ENCODE assay signal across 11 cellular contexts in genomic region chr1:245512980-245513578, GRCh38.
DNase-seq lines count a peak whose midpoint lies in the region; ATAC-seq, FAIRE-seq and TF ChIP-seq lines count a peak whose summit lies in the region.
"Had no signal": no experiment of that assay in that cellular context is flagged by ENCODE, and none has a peak within 500 bp of the region (broad histone marks: within the 10 kb centered on the region; RNA-seq: fewer than 3 reads in every experiment).

No MANE protein-coding gene starts in this region.

- intact Hi-C loops in HepG2 (cut with micrococcal nuclease; ENCODE audit: unreplicated experiment), result loop anchor here (10.0 kb wide), 1 partner anchor 942 kb away; no protein-coding TSS in a partner anchor
- intact Hi-C loops in right lobe of liver (cut with DNase I), result no loop called here
- intact Hi-C loops in upper lobe of right lung (cut with DNase I), result no loop called here

- no peak for TF ChIP-seq RAD21 in HepG2 (CRISPR knock-in tag; IDR thresholded peaks at IDR 0.05)

- H3K4me3 ChIP-seq in HepG2 (replicated peaks in 1 of 3; ENCODE audit: insufficient read depth in 1 of 3, low read depth in 2 of 3, low read length in 3 of 3), result no peak overlapping the region
- no peak overlapping the region for H3K4me3 ChIP-seq in right lobe of liver
- peak overlapping the region in 3 of 4 experiments; percentile 19 to 52 (median 47) for H3K4me3 ChIP-seq in fibroblast of lung (replicated peaks in 1 of 4; ENCODE audit: control extremely low read depth in 1 of 4, insufficient read depth in 1 of 4, low read depth in 3 of 4, low read length in 4 of 4)
- H3K4me3 ChIP-seq in upper lobe of right lung, result peak overlapping the region; percentile 19

- DNase-seq in HepG2 (ENCODE audit: low spot score), result no peak
- no peak for DNase-seq in right lobe of liver
- peak; percentile 44 for DNase-seq in NCI-H345 (lab: John Stamatoyannopoulos, UW)
- peak; percentile 26 to 34 for DNase-seq in fibroblast of lung (ENCODE audit: low read depth in 2 of 2)
- no peak for DNase-seq in upper lobe of right lung
- no peak for DNase-seq in stimulated activated CD4-positive, alpha-beta T cell treated with anti-CD3 and anti-CD28 coated beads, Interleukin-4, amount 100 ng/mL, for 4 hours
- DNase-seq in activated naive CD4-positive, alpha-beta T cell treated with anti-CD3 and anti-CD28 coated beads, Interleukin-2, amount 50 U/mL, for 72 hours (ENCODE audit: low spot score in 2 of 2), result no peak
- DNase-seq: GOT3, NCI-H774 had no signal

- H3K9ac ChIP-seq in HepG2 (ENCODE audit: insufficient read depth, low read depth, low read length), result no peak overlapping the region
- no peak overlapping the region for H3K9ac ChIP-seq in fibroblast of lung (ENCODE audit: insufficient read depth, low read length)

- TF ChIP-seq EP300 in HepG2 (IDR thresholded peaks at IDR 0.05; ENCODE audit: low read depth in 2 of 2, low read length in 2 of 2) (no peak), HepG2 (CRISPR knock-in tag; IDR thresholded peaks at IDR 0.05; ENCODE audit: borderline replicate concordance) (no peak)

- no peak for TF ChIP-seq CTCF in HepG2 (CRISPR knock-in tag; IDR thresholded peaks at IDR 0.05)
- no peak for TF ChIP-seq CTCF in right lobe of liver (IDR thresholded peaks at IDR 0.05)
- TF ChIP-seq CTCF in fibroblast of lung (conservative IDR thresholded peaks at IDR 0.05 in 1 of 2, IDR thresholded peaks at IDR 0.05 in 1 of 2; ENCODE audit: low read depth in 1 of 2, low read length in 2 of 2), result peak; percentile 18 to 24
- no peak for TF ChIP-seq CTCF in upper lobe of right lung (IDR thresholded peaks at IDR 0.05)

- H3K4me2 ChIP-seq in HepG2 (ENCODE audit: low read depth, low read length), result no peak overlapping the region
- peak overlapping the region; percentile 1 for H3K4me2 ChIP-seq in fibroblast of lung (ENCODE audit: extremely low read depth, insufficient read depth, low read length)

- ATAC-seq in HepG2 (peak; percentile 71), right lobe of liver (no peak), upper lobe of right lung (peak; percentile 47), HG03039 (IDR thresholded peaks at IDR 0.05; ENCODE audit: unreplicated experiment) (no peak)
- ATAC-seq in activated naive CD4-positive, alpha-beta T cell treated with anti-CD3 and anti-CD28 coated beads, Interleukin-2, amount 50 U/mL, for 72 hours, result no peak

- peaks cover 0 to 10% of the 10 kb centered on the region in 2 donors for H3K9me3 Mint-ChIP-seq in activated naive CD4-positive, alpha-beta T cell treated with anti-CD3 and anti-CD28 coated beads, Interleukin-2, amount 50 U/mL, for 72 hours
- H3K9me3 Mint-ChIP-seq: activated T-helper 2 cell treated with anti-CD3 and anti-CD28 coated beads, Interferon-gamma antibody, Interleukin-2, Interleukin-4, amounts not matched to agents 10 μg/mL and 5 μg/mL and 100 μg/mL, durations not matched to agents 14 hours and 24 hours and 36 hours had no signal

- H3K36me3 Mint-ChIP-seq in activated naive CD4-positive, alpha-beta T cell treated with anti-CD3 and anti-CD28 coated beads, Interleukin-2, amount 50 U/mL, for 72 hours, result no peaks in the 10 kb centered on the region

- no peak overlapping the region for H3K27ac Mint-ChIP-seq in activated naive CD4-positive, alpha-beta T cell treated with anti-CD3 and anti-CD28 coated beads, Interleukin-2, amount 50 U/mL, for 72 hours
- H3K27ac Mint-ChIP-seq: activated T-helper 2 cell treated with anti-CD3 and anti-CD28 coated beads, Interferon-gamma antibody, Interleukin-2, Interleukin-4, amounts not matched to agents 10 μg/mL and 5 μg/mL and 100 μg/mL, durations not matched to agents 14 hours and 24 hours and 36 hours had no signal

- H3K36me3 ChIP-seq in HepG2 (replicated peaks in 1 of 2; ENCODE audit: control insufficient read depth in 1 of 2, insufficient read depth in 2 of 2, low read length in 2 of 2) (no peaks in the 10 kb centered on the region), right lobe of liver (no peaks in the 10 kb centered on the region), fibroblast of lung (ENCODE audit: control insufficient read depth, insufficient read depth, low read length) (no peaks in the 10 kb centered on the region), upper lobe of right lung (no peaks in the 10 kb centered on the region)

- POLR2A ChIA-PET in HepG2 (lab: Yijun Ruan, JAX), result no interaction called here

- no TSS peak for BruUV-seq in HepG2 (replicated peaks; lab: Mats Ljungman, UMichigan)

- H3K4me1 ChIP-seq in HepG2 (ENCODE audit: insufficient read depth, low read length) (no peaks in the 10 kb centered on the region), right lobe of liver (no peaks in the 10 kb centered on the region), fibroblast of lung (ENCODE audit: control insufficient read depth, extremely low read depth, insufficient read depth, low read length) (no peaks in the 10 kb centered on the region), upper lobe of right lung (no peaks in the 10 kb centered on the region)

- H3K27ac ChIP-seq in HepG2 (ENCODE audit: extremely low read length, insufficient read depth, low read length) (no peak overlapping the region), right lobe of liver (no peak overlapping the region), fibroblast of lung (ENCODE audit: insufficient read depth, low read length) (no peak overlapping the region), upper lobe of right lung (no peak overlapping the region)

- CTCF ChIA-PET in HepG2 (lab: Yijun Ruan, JAX; ENCODE audit: low intra/inter-chr PET ratio, low total read pairs), result no interaction called here

- no peaks in the 10 kb centered on the region for H4K20me1 ChIP-seq in HepG2 (ENCODE audit: insufficient read depth, low read length)
- H4K20me1 ChIP-seq in fibroblast of lung (ENCODE audit: control insufficient read depth, extremely low read depth, insufficient read depth, low read length), result no peaks in the 10 kb centered on the region

- TF ChIP-seq POLR2A in HepG2 (IDR thresholded peaks at IDR 0.05; ENCODE audit: insufficient read depth in 1 of 2, low read depth in 2 of 2, low read length in 2 of 2), result no peak
- TF ChIP-seq POLR2A in right lobe of liver (IDR thresholded peaks at IDR 0.05), result no peak

- WGBS in HepG2 (ENCODE audit: low lambda C conversion rate), result 58% methylated on average over 11 of the region's 11 CpGs
- 46% methylated on average over 8 of the region's 11 CpGs for WGBS in right lobe of liver (ENCODE audit: insufficient coverage, low coverage, low lambda C conversion rate, missing lambda C conversion rate)

- H3K79me2 ChIP-seq in HepG2 (ENCODE audit: insufficient read depth, low read length) (no peaks in the 10 kb centered on the region), fibroblast of lung (ENCODE audit: control insufficient read depth, insufficient read depth, low read length) (no peaks in the 10 kb centered on the region)

- H3K27me3 ChIP-seq in HepG2 (ENCODE audit: control insufficient read depth in 1 of 2, insufficient read depth in 2 of 2, low read length in 2 of 2) (peaks cover 0 to 9% of the 10 kb centered on the region in 2 experiments; a peak in 2 of 5 replicates), right lobe of liver (no peaks in the 10 kb centered on the region), fibroblast of lung (ENCODE audit: control insufficient read depth, insufficient read depth, low read length) (no peaks in the 10 kb centered on the region), upper lobe of right lung (no peaks in the 10 kb centered on the region)

- in situ Hi-C loops in HepG2 (cut with HindIII; ENCODE audit: extremely low pct_ligation_motif_present, low pct_unique_long_range_greater_than_20kb), result loop anchor here (10.0 kb wide), 1 partner anchor 492 kb away; no protein-coding TSS in a partner anchor

- no peak overlapping the region for H2AFZ ChIP-seq in HepG2 (ENCODE audit: low read length)
- no peak overlapping the region for H2AFZ ChIP-seq in fibroblast of lung (ENCODE audit: low read length)

- FAIRE-seq in HepG2 (lab: Jason Lieb, UNC), result no peak

- H3K9me3 ChIP-seq in HepG2 (ENCODE audit: low read length) (no peaks in the 10 kb centered on the region), right lobe of liver (no peaks in the 10 kb centered on the region), fibroblast of lung (ENCODE audit: control insufficient read depth, insufficient read depth, low read depth, low read length) (no peaks in the 10 kb centered on the region), upper lobe of right lung (no peaks in the 10 kb centered on the region)

TF ChIP-seq in HepG2, 621 proteins besides CTCF, POLR2A, EP300 and RAD21:
- TF ChIP-seq XRCC5 (optimal IDR thresholded peaks at IDR 0.05; ENCODE audit: low read length), result no peak
- TF ChIP-seq MAFF (IDR thresholded peaks at IDR 0.05; ENCODE audit: low read depth, low read length), result peak; percentile 58
- peak; percentile 75 to 79 for TF ChIP-seq MAFK (conservative IDR thresholded peaks at IDR 0.05 in 1 of 2, IDR thresholded peaks at IDR 0.05 in 1 of 2; ENCODE audit: low read length in 2 of 2)
- TF ChIP-seq NCOA2 (CRISPR knock-in tag; IDR thresholded peaks at IDR 0.05), result no peak
TF ChIP-seq in HepG2: peak in this region for 2.

Comparison
In these comparisons a context has a peak if more than half of its experiments do, and no peak if none do; other contexts are left out.
1. ATAC-seq: peak in HepG2 (single experiment) and upper lobe of right lung (single experiment); none in right lobe of liver (0 of 4), HG03039 (single experiment) and activated naive CD4-positive, alpha-beta T cell treated with anti-CD3 and anti-CD28 coated beads, Interleukin-2, amount 50 U/mL, for 72 hours (0 of 2).
2. DNase-seq: peak in NCI-H345 (single experiment) and fibroblast of lung (2 of 2); none in HepG2 (single experiment), right lobe of liver (0 of 3), upper lobe of right lung (single experiment), stimulated activated CD4-positive, alpha-beta T cell treated with anti-CD3 and anti-CD28 coated beads, Interleukin-4, amount 100 ng/mL, for 4 hours (0 of 2) and activated naive CD4-positive, alpha-beta T cell treated with anti-CD3 and anti-CD28 coated beads, Interleukin-2, amount 50 U/mL, for 72 hours (0 of 2).
3. H3K4me3 ChIP-seq: peak in fibroblast of lung (3 of 4) and upper lobe of right lung (single experiment); none in HepG2 (0 of 3) and right lobe of liver (0 of 3).
4. CTCF ChIP-seq: peak in fibroblast of lung (2 of 2); none in HepG2 (single experiment), right lobe of liver (0 of 4) and upper lobe of right lung (single experiment).